ENCODE assay signal across 24 cellular contexts in the genomic region with DNA sequence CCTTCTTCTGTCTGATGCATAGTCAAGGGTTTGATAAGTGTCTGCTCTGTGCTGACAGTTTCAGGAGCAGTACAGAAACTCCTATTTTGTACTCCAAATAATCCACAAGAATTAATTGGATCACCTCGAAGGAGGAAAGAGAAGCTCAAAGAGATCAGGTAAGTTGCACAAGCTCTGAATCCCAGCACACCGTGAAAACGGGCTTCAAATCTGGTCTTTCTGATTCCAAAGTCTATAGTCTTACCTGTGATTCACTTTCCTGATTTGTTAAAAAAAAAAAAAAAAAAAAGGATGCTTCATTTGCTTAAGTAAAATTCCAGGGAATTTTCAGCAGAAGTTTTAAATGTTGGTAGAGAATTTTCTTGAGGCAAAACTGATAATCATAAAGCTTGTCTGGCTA.
"Had no signal": no experiment of that assay in that cellular context is flagged by ENCODE, and none has a peak within 500 bp of the region (broad histone marks: within the 10 kb centered on the region; RNA-seq: fewer than 3 reads in every experiment).

No MANE protein-coding gene starts in this region.

- H3K36me3 ChIP-seq: colonic mucosa, esophagus muscularis mucosa, esophagus squamous epithelium, gastrocnemius medialis, gastroesophageal sphincter, heart left ventricle had no signal

- FAIRE-seq: colon, endometrium, endothelial cell of umbilical vein, frontal cortex had no signal

- H3K4me1 ChIP-seq: colonic mucosa, esophagus muscularis mucosa, gastrocnemius medialis, gastroesophageal sphincter had no signal

- H3K27ac ChIP-seq: colonic mucosa, coronary artery, dorsolateral prefrontal cortex, esophagus muscularis mucosa, esophagus squamous epithelium, foreskin keratinocyte, gastrocnemius medialis, gastroesophageal sphincter, heart left ventricle had no signal

- H3K4me3 ChIP-seq: colonic mucosa, coronary artery, dorsolateral prefrontal cortex, esophagus muscularis mucosa, esophagus squamous epithelium, gastrocnemius medialis, gastroesophageal sphincter, heart left ventricle had no signal

- ATAC-seq: effector memory CD8-positive, alpha-beta T cell; gastrocnemius medialis; gastroesophageal sphincter had no signal

- H3K9me3 ChIP-seq: colonic mucosa had no signal

- H3K27me3 ChIP-seq: colonic mucosa, dorsolateral prefrontal cortex, esophagus muscularis mucosa, gastrocnemius medialis had no signal

- DNase-seq: colonic mucosa; cortex of kidney; dermis blood vessel endothelial cell; dorsolateral prefrontal cortex; effector CD4-positive, alpha-beta T cell; effector CD8-positive, alpha-beta T cell; effector memory CD4-positive, alpha-beta T cell; effector memory CD8-positive, alpha-beta T cell; endodermal cell; erythroblast; esophagus squamous epithelium; foreskin fibroblast; glutamatergic neuron; head of caudate nucleus; heart left ventricle had no signal
